ENCODE assay signal across 31 cellular contexts in the genomic region with DNA sequence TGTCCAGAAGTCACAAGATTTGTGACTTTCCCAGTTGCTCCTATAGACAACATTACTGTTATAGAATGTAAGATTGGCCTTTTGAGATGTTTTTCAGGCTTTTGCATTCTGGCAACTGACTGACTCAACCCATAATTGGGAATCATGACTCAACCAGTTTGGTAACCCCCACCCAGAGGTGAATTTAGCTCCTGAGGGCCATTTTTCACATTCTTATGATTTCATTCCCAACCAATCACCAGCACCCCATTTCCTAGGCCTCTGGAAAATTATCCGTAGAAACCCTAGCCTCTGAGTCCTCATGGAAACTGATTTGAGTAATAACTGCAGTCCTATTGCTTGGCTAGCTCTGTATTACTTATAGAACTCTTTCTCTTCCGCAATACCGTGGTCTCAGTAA.
"Had no signal": no experiment of that assay in that cellular context is flagged by ENCODE, and none has a peak within 500 bp of the region (broad histone marks: within the 10 kb centered on the region; RNA-seq: fewer than 3 reads in every experiment).

No MANE protein-coding gene starts in this region.

- H3K27ac Mint-ChIP-seq: activated CD4-positive, alpha-beta memory T cell treated with anti-CD3 and anti-CD28 coated beads for 36 hours; activated CD4-positive, alpha-beta T cell treated with anti-CD3 and anti-CD28 coated beads for 36 hours; activated CD4-positive, alpha-beta T cell treated with anti-CD3 and anti-CD28 coated beads, Interleukin-2, amount 10 ng/mL, durations not matched to agents 24 days and 14 days; activated naive CD8-positive, alpha-beta T cell; activated T-cell treated with anti-CD3 and anti-CD28 coated beads, Interleukin-2, amount 50 U/mL, for 24 hours; activated T-cell treated with anti-CD3 and anti-CD28 coated beads, Interleukin-2, amount 50 U/mL, for 72 hours; dendritic cell treated with granulocyte-macrophage colony-stimulating factor and Interleukin-4, amounts not matched to agents 40 ng/mL and 50 ng/mL, for 4 days; endodermal cell; T-helper 17 cell; T-helper 2 cell treated with Interferon-gamma antibody and Interleukin-4, amounts not matched to agents 5 μg/mL and 100 μg/mL, for 36 hours had no signal

- H3K27me3 Mint-ChIP-seq: activated CD4-positive, alpha-beta memory T cell treated with anti-CD3 and anti-CD28 coated beads for 36 hours; activated CD4-positive, alpha-beta T cell treated with anti-CD3 and anti-CD28 coated beads for 36 hours; activated CD4-positive, alpha-beta T cell treated with anti-CD3 and anti-CD28 coated beads, Interleukin-2, amount 10 ng/mL, durations not matched to agents 24 days and 14 days; activated naive CD8-positive, alpha-beta T cell; activated T-cell treated with anti-CD3 and anti-CD28 coated beads, Interleukin-2, amount 50 U/mL, for 24 hours; central memory CD8-positive, alpha-beta T cell; dendritic cell treated with granulocyte-macrophage colony-stimulating factor and Interleukin-4, amounts not matched to agents 40 ng/mL and 50 ng/mL, for 4 days; T-helper 17 cell had no signal

- DNase-seq: activated CD4-positive, alpha-beta memory T cell treated with anti-CD3 and anti-CD28 coated beads for 36 hours; activated CD4-positive, alpha-beta T cell treated with anti-CD3 and anti-CD28 coated beads for 36 hours; activated CD4-positive, alpha-beta T cell treated with anti-CD3 and anti-CD28 coated beads, Interleukin-2, amount 10 ng/mL, durations not matched to agents 24 days and 14 days; activated CD4-positive, CD25-positive, alpha-beta regulatory T cell; activated CD4-positive, CD25-positive, alpha-beta regulatory T cell treated with anti-CD3 and anti-CD28 coated beads, Interleukin-2, amount 50 U/mL, for 72 hours; activated CD8-positive, alpha-beta memory T cell treated with anti-CD3 and anti-CD28 coated beads, Interleukin-2, amount 50 U/mL, for 48 hours; activated effector memory CD4-positive, alpha-beta T cell treated with Interleukin-2 at 50 U/mL for 16 hours; activated gamma-delta T cell treated with Interleukin-2 at 50 U/mL for 16 hours; activated naive CD4-positive, alpha-beta T cell treated with anti-CD3 and anti-CD28 coated beads, Interleukin-2, amount 50 U/mL, for 16 hours; activated naive CD4-positive, alpha-beta T cell treated with Interleukin-2 at 50 U/mL for 16 hours; activated T-cell treated with anti-CD3 and anti-CD28 coated beads for 4 hours; activated T-cell treated with anti-CD3 and anti-CD28 coated beads, Interleukin-2, amount 50 U/mL, for 24 hours; activated T-cell treated with anti-CD3 and anti-CD28 coated beads, Interleukin-2, amount 50 U/mL, for 72 hours; amniotic stem cell; anterior cingulate cortex; body of pancreas; dorsolateral prefrontal cortex; effector memory CD4-positive, alpha-beta T cell; endodermal cell; erythroblast; foreskin melanocyte; head of caudate nucleus; hippocampal formation; T-helper 1 cell; T-helper 17 cell had no signal

- H3K4me1 Mint-ChIP-seq: activated CD4-positive, alpha-beta T cell treated with anti-CD3 and anti-CD28 coated beads for 36 hours; activated CD4-positive, alpha-beta T cell treated with anti-CD3 and anti-CD28 coated beads, Interleukin-2, amount 10 ng/mL, durations not matched to agents 24 days and 14 days; central memory CD8-positive, alpha-beta T cell; endodermal cell; T-helper 17 cell had no signal

- ATAC-seq: activated CD4-positive, alpha-beta T cell treated with anti-CD3 and anti-CD28 coated beads for 36 hours; activated T-cell treated with anti-CD3 and anti-CD28 coated beads, Interleukin-2, amount 50 U/mL, for 72 hours; body of pancreas; T-helper 17 cell had no signal

- H3K36me3 Mint-ChIP-seq: activated CD4-positive, alpha-beta memory T cell treated with anti-CD3 and anti-CD28 coated beads for 36 hours; activated naive CD8-positive, alpha-beta T cell had no signal

- H3K4me3 ChIP-seq: body of pancreas, coronary artery, dorsolateral prefrontal cortex, esophagus muscularis mucosa had no signal

- H3K4me3 Mint-ChIP-seq: activated CD4-positive, alpha-beta memory T cell treated with anti-CD3 and anti-CD28 coated beads for 36 hours; activated CD4-positive, alpha-beta T cell treated with anti-CD3 and anti-CD28 coated beads for 36 hours; activated CD4-positive, alpha-beta T cell treated with anti-CD3 and anti-CD28 coated beads, Interleukin-2, amount 10 ng/mL, durations not matched to agents 24 days and 14 days; activated naive CD8-positive, alpha-beta T cell; activated T-cell treated with anti-CD3 and anti-CD28 coated beads, Interleukin-2, amount 50 U/mL, for 24 hours; activated T-cell treated with anti-CD3 and anti-CD28 coated beads, Interleukin-2, amount 50 U/mL, for 72 hours; central memory CD8-positive, alpha-beta T cell; dendritic cell treated with granulocyte-macrophage colony-stimulating factor and Interleukin-4, amounts not matched to agents 40 ng/mL and 50 ng/mL, for 4 days; endodermal cell; T-helper 17 cell; T-helper 2 cell treated with Interferon-gamma antibody and Interleukin-4, amounts not matched to agents 5 μg/mL and 100 μg/mL, for 36 hours had no signal
